8 cellular contexts compared by ENCODE assay signal in genomic region chr4:138114434-138114833, GRCh38.
DNase-seq lines count a peak whose midpoint lies in the region; ATAC-seq and TF ChIP-seq lines count a peak whose summit lies in the region.

No MANE protein-coding gene starts in this region.

- TF ChIP-seq CTCF in GM12875 (IDR thresholded peaks at IDR 0.05; ENCODE audit: borderline replicate concordance, insufficient read depth, low read depth, low read length) = no peak
- no peak for TF ChIP-seq CTCF in cardiac fibroblast (IDR thresholded peaks at IDR 0.05; ENCODE audit: low read depth, low read length)

- DNase-seq in cardiac fibroblast (ENCODE audit: low read depth in 2 of 2) (peak; percentile 6 to 28), iPS-NIHi7 (ENCODE audit: extremely low spot score) (no peak), NCI-H187 (lab: John Stamatoyannopoulos, UW) (no peak), NCI-H2081 (lab: John Stamatoyannopoulos, UW) (no peak), ureter (ENCODE audit: low spot score) (no peak)

- peak; percentile 100 for ATAC-seq in GM19468 (IDR thresholded peaks at IDR 0.05; ENCODE audit: extremely low read depth, unreplicated experiment)
- peak; percentile 100 for ATAC-seq in HG03135 (IDR thresholded peaks at IDR 0.05; ENCODE audit: unreplicated experiment)

- H3K4me3 ChIP-seq in GM12875 (ENCODE audit: low read depth, low read length) (peak overlapping the region; percentile 16), cardiac fibroblast (replicated peaks in 1 of 2; ENCODE audit: low read depth in 2 of 2, low read length in 2 of 2) (no peak overlapping the region)

Comparison
In these comparisons a context has a peak if more than half of its experiments do, and no peak if none do; other contexts are left out.
1. DNase-seq: peak in cardiac fibroblast (2 of 2); none in iPS-NIHi7 (single experiment), NCI-H187 (0 of 2), NCI-H2081 (0 of 2) and ureter (single experiment).